In genomic region chr7:158829342-158830210, GRCh38 we compare ENCODE assay signal across 1 cellular context.
A peak's percentile ranks its signal among the peaks of the same experiment; 100 is the strongest.
TF ChIP-seq lines count a peak whose summit lies in the region.

Gene ESYT2 (minus strand): TSS chr7:158829509. CDS start chr7:158829418, 91 bp downstream.

TF ChIP-seq in IMR-90, 13 proteins besides CTCF, POLR2A, EP300 and RAD21 (continued from another document):
- TF ChIP-seq MXI1 (IDR thresholded peaks at IDR 0.05; ENCODE audit: borderline replicate concordance, low read depth, low read length) (peak; percentile 52; the same call in 1 of the 2 replicates), BHLHE40 (IDR thresholded peaks at IDR 0.05; ENCODE audit: low read depth, low read length) (peak; percentile 73), MAFK (IDR thresholded peaks at IDR 0.05; ENCODE audit: low read depth, low read length) (no peak), RFX5 (IDR thresholded peaks at IDR 0.05; ENCODE audit: low read depth, low read length) (no peak), CHD1 (IDR thresholded peaks at IDR 0.05; ENCODE audit: low read depth, low read length) (0 out of 2 replicates have a peak, but pooled peaks have one; percentile 23)
